In genomic region chr17:82496529-82497434, GRCh38 we compare ENCODE assay signal across 8 cellular contexts. TPM values are rescaled to one million over a fixed set of nuclear protein-coding genes. Genes with fewer than 3 reads are reported as not detected.
A peak's percentile ranks its signal among the peaks of the same experiment; 100 is the strongest.
DNase-seq lines count a peak whose midpoint lies in the region; ATAC-seq and TF ChIP-seq lines count a peak whose summit lies in the region.

No MANE protein-coding gene starts in this region.

- TF ChIP-seq CTCF in natural killer cell (IDR thresholded peaks at IDR 0.05) = no peak

- peak; percentile 76 for DNase-seq in DMS114 treated with DMSO at 0.1 percent for 48 hours (lab: John Stamatoyannopoulos, UW; ENCODE audit: unreplicated experiment)
- peak; percentile 90 to 92 for DNase-seq in Kasumi-1 (lab: John Stamatoyannopoulos, UW)
- peak; percentile 96 for DNase-seq in RPMI8226
- peak; percentile 87 for DNase-seq in activated T-helper 9 cell treated with anti-CD3 and anti-CD28 coated beads, Interleukin-2, amount 50 U/mL, for 16 hours (ENCODE audit: low read depth)
- peak; percentile 89 for DNase-seq in fibroblast of peridontal ligament (ENCODE audit: extremely low read depth)
- peak; percentile 88 for DNase-seq in natural killer cell

- peak; percentile 56 for ATAC-seq in GM21619 (IDR thresholded peaks at IDR 0.05; ENCODE audit: unreplicated experiment)
- peak; percentile 65 to 83 (median 79) for ATAC-seq in natural killer cell
- peak; percentile 84 for ATAC-seq in stimulated activated memory B cell treated with anti-CD40 and anti-IgM and Interleukin-4, amounts not matched to agents 10 μg/mL and 1 μg/mL and 100 μg/mL, for 72 hours

- peaks cover 21 to 47% of the 10 kb centered on the region in 2 donors for H3K4me1 Mint-ChIP-seq in natural killer cell
- H3K4me1 Mint-ChIP-seq in stimulated activated memory B cell treated with anti-CD40 and anti-IgM and Interleukin-4, amounts not matched to agents 10 μg/mL and 1 μg/mL and 100 μg/mL, for 72 hours = peaks cover 47% of the 10 kb centered on the region

- H3K27ac Mint-ChIP-seq in natural killer cell = peak overlapping the region; percentile 85 to 90
- H3K27ac Mint-ChIP-seq in stimulated activated memory B cell treated with anti-CD40 and anti-IgM and Interleukin-4, amounts not matched to agents 10 μg/mL and 1 μg/mL and 100 μg/mL, for 72 hours = peak overlapping the region; percentile 85

- no peaks in the 10 kb centered on the region for H3K36me3 Mint-ChIP-seq in natural killer cell
- H3K36me3 Mint-ChIP-seq in stimulated activated memory B cell treated with anti-CD40 and anti-IgM and Interleukin-4, amounts not matched to agents 10 μg/mL and 1 μg/mL and 100 μg/mL, for 72 hours = no peaks in the 10 kb centered on the region

- intact Hi-C loops in natural killer cell (cut with micrococcal nuclease) = no loop called here

- peak overlapping the region; percentile 76 for H3K4me3 Mint-ChIP-seq in natural killer cell
- H3K4me3 Mint-ChIP-seq in stimulated activated memory B cell treated with anti-CD40 and anti-IgM and Interleukin-4, amounts not matched to agents 10 μg/mL and 1 μg/mL and 100 μg/mL, for 72 hours = peak overlapping the region; percentile 75

- no peaks in the 10 kb centered on the region for H3K27me3 Mint-ChIP-seq in natural killer cell (ENCODE audit: low read depth in 2 of 2)
- H3K27me3 Mint-ChIP-seq in stimulated activated memory B cell treated with anti-CD40 and anti-IgM and Interleukin-4, amounts not matched to agents 10 μg/mL and 1 μg/mL and 100 μg/mL, for 72 hours = no peaks in the 10 kb centered on the region

- H3K9me3 Mint-ChIP-seq in natural killer cell = no peaks in the 10 kb centered on the region
- no peaks in the 10 kb centered on the region for H3K9me3 Mint-ChIP-seq in stimulated activated memory B cell treated with anti-CD40 and anti-IgM and Interleukin-4, amounts not matched to agents 10 μg/mL and 1 μg/mL and 100 μg/mL, for 72 hours

RNA-seq across cellular contexts. Expression of gene FOXK2, which starts 22.8 kb away (rescaled TPM):
- total RNA-seq in natural killer cell = 10 to 100 TPM; 42.5 to 50.0 (median 46.4) TPM

RNA-seq across cellular contexts. Expression of gene NARF, which starts 38.2 kb away (rescaled TPM):
- total RNA-seq in natural killer cell = 100 to 1,000 TPM; 130 to 203 (median 158) TPM

RNA-seq across cellular contexts. Expression of gene CYBC1, which starts 46.2 kb away (rescaled TPM):
- total RNA-seq in natural killer cell = 100 to 1,000 TPM; 168 to 219 (median 192) TPM

Comparison
In these comparisons a context has a peak if more than half of its experiments do, and no peak if none do; other contexts are left out.
1. Peak in every context shown above with its lines: DNase-seq and ATAC-seq.